ENCODE assay signal across 30 cellular contexts in genomic region chr6:164436976-164437375, GRCh38.
"Had no signal": no experiment of that assay in that cellular context is flagged by ENCODE, and none has a peak within 500 bp of the region (broad histone marks: within the 10 kb centered on the region; RNA-seq: fewer than 3 reads in every experiment).

No MANE protein-coding gene starts in this region.

- H3K27me3 ChIP-seq: neural progenitor cell, neutrophil, ovary, right lobe of liver, sigmoid colon, stomach, thyroid gland, tibial nerve, upper lobe of left lung, vagina had no signal

- H3K79me2 ChIP-seq: parathyroid adenoma had no signal

- H2AFZ ChIP-seq: neural progenitor cell, parathyroid adenoma had no signal

- ATAC-seq: natural killer cell; psoas muscle; right cardiac atrium; right lobe of liver; stimulated activated effector memory CD8-positive, alpha-beta T cell treated with anti-CD3 and anti-CD28 coated beads, Interleukin-12 subunit alpha, Interleukin-12 subunit beta, amount 100 ng/mL, for 72 hours; stimulated activated naive B cell treated with anti-CD40 and anti-IgM and Interleukin-4, amounts not matched to agents 10 μg/mL and 1 μg/mL and 100 μg/mL, for 72 hours had no signal

- DNase-seq: natural killer cell; nucleus accumbens; ovary; posterior cingulate gyrus; psoas muscle; right cardiac atrium; right lobe of liver; sigmoid colon; small intestine; stimulated activated CD4-positive, alpha-beta T cell treated with anti-CD3 and anti-CD28 coated beads, Interleukin-15, amount 100 ng/mL, for 24 hours; stimulated activated CD4-positive, alpha-beta T cell treated with anti-CD3 and anti-CD28 coated beads, Interleukin-2, amount 100 ng/mL, for 24 hours; stimulated activated CD4-positive, alpha-beta T cell treated with anti-CD3 and anti-CD28 coated beads, Interleukin-2, amount 100 ng/mL, for 48 hours; stimulated activated CD4-positive, alpha-beta T cell treated with anti-CD3 and anti-CD28 coated beads, Interleukin-4, amount 100 ng/mL, for 24 hours; stimulated activated naive B cell treated with anti-CD40 and anti-IgM and Interleukin-4, amounts not matched to agents 10 μg/mL and 1 μg/mL and 100 μg/mL, for 72 hours; stimulated activated naive CD4-positive, alpha-beta T cell treated with Interleukin-2 at 50 U/mL for 16 hours; stomach; thyroid gland; trophoblast cell; upper lobe of left lung had no signal

- H3K9me3 ChIP-seq: neutrophil, ovary, psoas muscle, right lobe of liver, thoracic aorta, thyroid gland, tibial nerve, upper lobe of left lung, vagina had no signal

- H3K4me2 ChIP-seq: neural progenitor cell had no signal

- FAIRE-seq: small intestine, urothelium cell line had no signal

- H3K4me1 Mint-ChIP-seq: natural killer cell; nephron; stimulated activated effector memory CD8-positive, alpha-beta T cell treated with anti-CD3 and anti-CD28 coated beads, Interleukin-12 subunit alpha, Interleukin-12 subunit beta, amount 100 ng/mL, for 72 hours; stimulated activated naive B cell treated with anti-CD40 and anti-IgM and Interleukin-4, amounts not matched to agents 10 μg/mL and 1 μg/mL and 100 μg/mL, for 72 hours had no signal

- H3K27ac ChIP-seq: neural progenitor cell, neutrophil, ovary, parathyroid adenoma, psoas muscle, right lobe of liver, sigmoid colon, stomach, thoracic aorta, thyroid gland, tibial nerve, upper lobe of left lung, vagina had no signal

- H3K36me3 ChIP-seq: neural progenitor cell, neutrophil, ovary, right lobe of liver, sigmoid colon, stomach, thoracic aorta, thyroid gland, tibial nerve, upper lobe of left lung, vagina had no signal

- H3K4me3 Mint-ChIP-seq: natural killer cell; nephron; neural progenitor cell; stimulated activated effector memory CD8-positive, alpha-beta T cell treated with anti-CD3 and anti-CD28 coated beads, Interleukin-12 subunit alpha, Interleukin-12 subunit beta, amount 100 ng/mL, for 72 hours; stimulated activated naive B cell treated with anti-CD40 and anti-IgM and Interleukin-4, amounts not matched to agents 10 μg/mL and 1 μg/mL and 100 μg/mL, for 72 hours; stimulated activated naive CD8-positive, alpha-beta T cell treated with anti-CD3 and anti-CD28 coated beads, Interleukin-15, Interleukin-2, amounts not matched to agents 100 ng/mL and 50 ng/mL, for 24 hours had no signal

- H3K27me3 Mint-ChIP-seq: progenitor cell of endocrine pancreas; stimulated activated naive B cell treated with anti-CD40 and anti-IgM and Interleukin-4, amounts not matched to agents 10 μg/mL and 1 μg/mL and 100 μg/mL, for 72 hours; stimulated activated naive CD8-positive, alpha-beta T cell treated with anti-CD3 and anti-CD28 coated beads, Interleukin-15, Interleukin-2, amounts not matched to agents 100 ng/mL and 50 ng/mL, for 24 hours had no signal

- H3K9ac ChIP-seq: neural progenitor cell, parathyroid adenoma had no signal

- H3K4me1 ChIP-seq: neural progenitor cell, parathyroid adenoma, psoas muscle, right lobe of liver, sigmoid colon, stomach, thyroid gland, tibial nerve, upper lobe of left lung, vagina had no signal

- H3K36me3 Mint-ChIP-seq: stimulated activated effector memory CD8-positive, alpha-beta T cell treated with anti-CD3 and anti-CD28 coated beads, Interleukin-12 subunit alpha, Interleukin-12 subunit beta, amount 100 ng/mL, for 72 hours; stimulated activated naive B cell treated with anti-CD40 and anti-IgM and Interleukin-4, amounts not matched to agents 10 μg/mL and 1 μg/mL and 100 μg/mL, for 72 hours had no signal

- H3K9me3 Mint-ChIP-seq: nephron had no signal

- H3K4me3 ChIP-seq: neural progenitor cell, ovary, psoas muscle, right lobe of liver, sigmoid colon, stomach, thoracic aorta, thyroid gland, tibial nerve, upper lobe of left lung, vagina had no signal
